8 cellular contexts compared by ENCODE assay signal in genomic region chrX:135521405-135522131, GRCh38. TPM values are rescaled to one million over a fixed set of nuclear protein-coding genes. Genes with fewer than 3 reads are reported as not detected.
DNase-seq lines count a peak whose midpoint lies in the region; ATAC-seq and TF ChIP-seq lines count a peak whose summit lies in the region.

No MANE protein-coding gene starts in this region.

- no peaks in the 10 kb centered on the region for H3K9me3 Mint-ChIP-seq in natural killer cell treated with Interleukin-12 subunit alpha and Interleukin-12 subunit beta and Interleukin-15 and Interleukin-18, amount 100 ng/mL, for 72 hours

- H3K27me3 Mint-ChIP-seq in natural killer cell treated with Interleukin-12 subunit alpha and Interleukin-12 subunit beta and Interleukin-15 and Interleukin-18, amount 100 ng/mL, for 72 hours, result peaks cover 0 to 10% of the 10 kb centered on the region in 2 donors

- H3K27ac Mint-ChIP-seq in natural killer cell treated with Interleukin-12 subunit alpha and Interleukin-12 subunit beta and Interleukin-15 and Interleukin-18, amount 100 ng/mL, for 72 hours, result peak overlapping the region; percentile 87

- no peaks in the 10 kb centered on the region for H3K4me1 ChIP-seq in Peyer's patch

- no peaks in the 10 kb centered on the region for H3K36me3 ChIP-seq in Peyer's patch

- peaks cover 19 to 33% of the 10 kb centered on the region in 2 donors for H3K4me1 Mint-ChIP-seq in natural killer cell treated with Interleukin-12 subunit alpha and Interleukin-12 subunit beta and Interleukin-15 and Interleukin-18, amount 100 ng/mL, for 72 hours (ENCODE audit: low read depth in 2 of 2)

- peak; percentile 41 to 50 for TF ChIP-seq POLR2A in Peyer's patch (IDR thresholded peaks at IDR 0.05)

- H3K4me3 ChIP-seq in Peyer's patch, result peak overlapping the region; percentile 65 to 93 (median 76)

- H3K27me3 ChIP-seq in Peyer's patch, result no peaks in the 10 kb centered on the region

- peak; percentile 57 for ATAC-seq in GM21619 (IDR thresholded peaks at IDR 0.05; ENCODE audit: unreplicated experiment)
- peak; percentile 89 for ATAC-seq in natural killer cell treated with Interleukin-12 subunit alpha and Interleukin-12 subunit beta and Interleukin-15 and Interleukin-18, amount 100 ng/mL, for 72 hours

- peaks cover 6% of the 10 kb centered on the region for H3K36me3 Mint-ChIP-seq in natural killer cell treated with Interleukin-12 subunit alpha and Interleukin-12 subunit beta and Interleukin-15 and Interleukin-18, amount 100 ng/mL, for 72 hours

- peak; percentile 79 for DNase-seq in DMS153 treated with DMSO at 0.1 percent for 48 hours (lab: John Stamatoyannopoulos, UW; ENCODE audit: unreplicated experiment)
- peak; percentile 98 for DNase-seq in KBM-7
- peak; percentile 77 to 92 (median 85) for DNase-seq in Peyer's patch
- DNase-seq in activated T-helper 1 cell treated with Interleukin-2 at 50 U/mL for 16 hours (ENCODE audit: low read depth), result peak; percentile 72
- DNase-seq in fibroblast of gingiva (ENCODE audit: low read depth), result peak; percentile 88
- peak; percentile 93 for DNase-seq in natural killer cell treated with Interleukin-12 subunit alpha and Interleukin-12 subunit beta and Interleukin-15 and Interleukin-18, amount 100 ng/mL, for 72 hours (ENCODE audit: low spot score)
- peak; percentile 69 to 85 (median 80) for DNase-seq in stimulated activated naive CD4-positive, alpha-beta T cell (lab: John Stamatoyannopoulos, UW)

- peak overlapping the region; percentile 89 for H3K4me3 Mint-ChIP-seq in natural killer cell treated with Interleukin-12 subunit alpha and Interleukin-12 subunit beta and Interleukin-15 and Interleukin-18, amount 100 ng/mL, for 72 hours

- in situ Hi-C loops in KBM-7 (cut with MboI; ENCODE audit: low pct_unique_long_range_greater_than_20kb, low sequenced_read_pairs), result no loop called here

- TF ChIP-seq CTCF in Peyer's patch (IDR thresholded peaks at IDR 0.05), result no peak

- H3K27ac ChIP-seq in Peyer's patch, result peak overlapping the region; percentile 90 to 98 (median 97)

- no peaks in the 10 kb centered on the region for H3K9me3 ChIP-seq in Peyer's patch

RNA-seq across cellular contexts. Expression of gene INTS6L, which starts 1.1 kb away (rescaled TPM):
- total RNA-seq in Peyer's patch, result 10 to 100 TPM in 3 of 4 donors, 1 to 10 TPM in 1; 8.2 to 71.8 (median 11.4) TPM
- 10 to 100 TPM; 20.5 to 20.9 TPM for total RNA-seq in natural killer cell treated with Interleukin-12 subunit alpha and Interleukin-12 subunit beta and Interleukin-15 and Interleukin-18, amount 100 ng/mL, for 72 hours

Comparison
In these comparisons a context has a peak if more than half of its experiments do, and no peak if none do; other contexts are left out.
1. Peak in every context shown above with its lines: DNase-seq, ATAC-seq, H3K4me3 ChIP-seq and H3K27ac ChIP-seq.